Comparison of ENCODE assay signal across 1 cellular context in genomic region chr14:55804198-55804553, GRCh38.
TF ChIP-seq lines count a peak whose summit lies in the region.

No MANE protein-coding gene starts in this region.

TF ChIP-seq in A549, 52 proteins besides CTCF, POLR2A, EP300 and RAD21 (continued from another document):
- TF ChIP-seq HMGXB4 (CRISPR knock-in tag; IDR thresholded peaks at IDR 0.05; ENCODE audit: borderline replicate concordance) = no peak
- no peak for TF ChIP-seq FOSL2 (IDR thresholded peaks at IDR 0.05)
- no peak for TF ChIP-seq FOSL2 (CRISPR knock-in tag; IDR thresholded peaks at IDR 0.05)
TF ChIP-seq in A549: peak in this region for 0.
